Comparison of ENCODE assay signal across 35 cellular contexts in the genomic region with DNA sequence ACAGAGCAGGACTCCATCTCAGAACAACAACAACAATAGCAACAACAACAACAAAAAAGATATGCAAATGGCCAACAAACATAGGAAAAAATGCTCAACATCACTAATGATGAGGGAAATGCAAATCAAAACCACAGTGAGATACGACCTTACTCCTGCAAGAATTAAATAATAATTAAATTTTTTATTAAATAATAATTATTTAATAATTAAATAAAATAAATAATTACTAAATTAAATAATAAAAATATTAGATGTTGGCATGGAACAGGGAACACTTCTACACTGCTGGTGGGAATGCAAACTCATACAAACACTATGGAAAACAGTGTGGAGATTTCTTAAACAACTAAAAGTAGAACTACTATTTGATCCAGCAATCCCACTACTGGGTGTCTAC.
"Had no signal": no experiment of that assay in that cellular context is flagged by ENCODE, and none has a peak within 500 bp of the region (broad histone marks: within the 10 kb centered on the region; RNA-seq: fewer than 3 reads in every experiment).

No MANE protein-coding gene starts in this region.

- H3K4me1 Mint-ChIP-seq: activated naive CD4-positive, alpha-beta T cell treated with anti-CD3 and anti-CD28 coated beads, Interleukin-2, amount 10 ng/mL, durations not matched to agents 7 days and 5 days; activated naive CD4-positive, alpha-beta T cell treated with anti-CD3 and anti-CD28 coated beads, Interleukin-2, amount 50 U/mL, for 24 hours; activated naive CD8-positive, alpha-beta T cell treated with anti-CD3 and anti-CD28 coated beads for 36 hours; activated naive CD8-positive, alpha-beta T cell treated with anti-CD3 and anti-CD28 coated beads, Interleukin-2, amount 10 ng/mL, durations not matched to agents 7 days and 5 days; activated naive CD8-positive, alpha-beta T cell treated with anti-CD3 and anti-CD28 coated beads, Interleukin-2, amount 50 U/mL, for 24 hours; activated T-helper 17 cell treated with anti-CD3 and anti-CD28 coated beads, Interleukin-2, amount 50 U/mL, for 72 hours; brain; central memory CD8-positive, alpha-beta T cell had no signal

- DNase-seq: activated effector memory CD4-positive, alpha-beta T cell treated with anti-CD3 and anti-CD28 coated beads, Interleukin-2, amount 50 U/mL, for 16 hours; activated effector memory CD4-positive, alpha-beta T cell treated with Interleukin-2 at 50 U/mL for 16 hours; activated gamma-delta T cell; activated gamma-delta T cell treated with Interleukin-2 at 50 U/mL for 16 hours; activated naive CD4-positive, alpha-beta T cell; activated naive CD4-positive, alpha-beta T cell treated with anti-CD3 and anti-CD28 coated beads for 36 hours; activated naive CD4-positive, alpha-beta T cell treated with anti-CD3 and anti-CD28 coated beads, Interleukin-2, amount 10 ng/mL, durations not matched to agents 7 days and 5 days; activated naive CD4-positive, alpha-beta T cell treated with anti-CD3 and anti-CD28 coated beads, Interleukin-2, amount 50 U/mL, for 16 hours; activated naive CD4-positive, alpha-beta T cell treated with Interleukin-2 at 50 U/mL for 16 hours; activated naive CD8-positive, alpha-beta T cell treated with anti-CD3 and anti-CD28 coated beads for 36 hours; activated naive CD8-positive, alpha-beta T cell treated with anti-CD3 and anti-CD28 coated beads, Interleukin-2, amount 10 ng/mL, durations not matched to agents 7 days and 5 days; activated naive CD8-positive, alpha-beta T cell treated with anti-CD3 and anti-CD28 coated beads, Interleukin-2, amount 50 U/mL, for 24 hours; activated T-cell treated with anti-CD3 and anti-CD28 coated beads, Interleukin-2, amount 50 U/mL, for 4 hours; activated T-cell treated with anti-CD3 and anti-CD28 coated beads, Interleukin-2, amount 50 U/mL, for 48 hours; activated T-cell treated with anti-CD3 and anti-CD28 coated beads, Interleukin-2, amount 50 U/mL, for 72 hours; adrenal gland; amniotic stem cell; amygdala; anterior cingulate cortex; aorta; body of pancreas; brain microvascular endothelial cell; caudate nucleus; central memory CD4-positive, alpha-beta T cell; cerebellar nuclear complex had no signal

- H3K9me3 Mint-ChIP-seq: activated naive CD4-positive, alpha-beta T cell treated with anti-CD3 and anti-CD28 coated beads for 36 hours; activated naive CD4-positive, alpha-beta T cell treated with anti-CD3 and anti-CD28 coated beads, Interleukin-2, amount 10 ng/mL, durations not matched to agents 7 days and 5 days; activated naive CD4-positive, alpha-beta T cell treated with anti-CD3 and anti-CD28 coated beads, Interleukin-2, amount 50 U/mL, for 24 hours; activated naive CD8-positive, alpha-beta T cell treated with anti-CD3 and anti-CD28 coated beads, Interleukin-2, amount 50 U/mL, for 24 hours; activated T-cell treated with anti-CD3 and anti-CD28 coated beads, Interleukin-2, amount 50 U/mL, for 4 hours; activated T-helper 1 cell treated with anti-CD3 and anti-CD28 coated beads, Interleukin-12 subunit alpha, Interleukin-12 subunit beta, Interleukin-2, Interleukin-4 antibody, amounts not matched to agents 30 ng/mL and 10 ng/mL and 1 ng/mL, durations not matched to agents 14 hours and 24 hours and 36 hours; activated T-helper 17 cell treated with anti-CD3 and anti-CD28 coated beads, Interleukin-2, amount 50 U/mL, for 72 hours; activated T-helper 2 cell treated with anti-CD3 and anti-CD28 coated beads, Interferon-gamma antibody, Interleukin-2, Interleukin-4, amounts not matched to agents 10 μg/mL and 5 μg/mL and 100 μg/mL, durations not matched to agents 14 hours and 24 hours and 36 hours; central memory CD8-positive, alpha-beta T cell had no signal

- H3K27ac Mint-ChIP-seq: activated naive CD4-positive, alpha-beta T cell treated with anti-CD3 and anti-CD28 coated beads for 36 hours; activated naive CD4-positive, alpha-beta T cell treated with anti-CD3 and anti-CD28 coated beads, Interleukin-2, amount 10 ng/mL, durations not matched to agents 7 days and 5 days; activated naive CD4-positive, alpha-beta T cell treated with anti-CD3 and anti-CD28 coated beads, Interleukin-2, amount 50 U/mL, for 24 hours; activated naive CD4-positive, alpha-beta T cell treated with anti-CD3 and anti-CD28 coated beads, Interleukin-2, amount 50 U/mL, for 72 hours; activated naive CD8-positive, alpha-beta T cell; activated naive CD8-positive, alpha-beta T cell treated with anti-CD3 and anti-CD28 coated beads for 36 hours; activated naive CD8-positive, alpha-beta T cell treated with anti-CD3 and anti-CD28 coated beads, Interleukin-2, amount 10 ng/mL, durations not matched to agents 7 days and 5 days; activated naive CD8-positive, alpha-beta T cell treated with anti-CD3 and anti-CD28 coated beads, Interleukin-2, amount 50 U/mL, for 24 hours; activated T-cell treated with anti-CD3 and anti-CD28 coated beads, Interleukin-2, amount 50 U/mL, for 72 hours; activated T-helper 1 cell treated with anti-CD3 and anti-CD28 coated beads, Interleukin-12 subunit alpha, Interleukin-12 subunit beta, Interleukin-2, Interleukin-4 antibody, amounts not matched to agents 30 ng/mL and 10 ng/mL and 1 ng/mL, durations not matched to agents 14 hours and 24 hours and 36 hours; activated T-helper 17 cell treated with anti-CD3 and anti-CD28 coated beads, Interleukin-2, amount 50 U/mL, for 72 hours; activated T-helper 2 cell treated with anti-CD3 and anti-CD28 coated beads, Interferon-gamma antibody, Interleukin-2, Interleukin-4, amounts not matched to agents 10 μg/mL and 5 μg/mL and 100 μg/mL, durations not matched to agents 14 hours and 24 hours and 36 hours; brain had no signal

- FAIRE-seq: astrocyte, bronchial epithelial cell had no signal

- H3K36me3 Mint-ChIP-seq: activated naive CD4-positive, alpha-beta T cell treated with anti-CD3 and anti-CD28 coated beads, Interleukin-2, amount 10 ng/mL, durations not matched to agents 7 days and 5 days; activated naive CD4-positive, alpha-beta T cell treated with anti-CD3 and anti-CD28 coated beads, Interleukin-2, amount 50 U/mL, for 24 hours; activated naive CD4-positive, alpha-beta T cell treated with anti-CD3 and anti-CD28 coated beads, Interleukin-2, amount 50 U/mL, for 72 hours; activated naive CD8-positive, alpha-beta T cell treated with anti-CD3 and anti-CD28 coated beads for 36 hours; activated naive CD8-positive, alpha-beta T cell treated with anti-CD3 and anti-CD28 coated beads, Interleukin-2, amount 10 ng/mL, durations not matched to agents 7 days and 5 days; brain had no signal

- H3K4me3 Mint-ChIP-seq: activated naive CD4-positive, alpha-beta T cell treated with anti-CD3 and anti-CD28 coated beads for 36 hours; activated naive CD4-positive, alpha-beta T cell treated with anti-CD3 and anti-CD28 coated beads, Interleukin-2, amount 10 ng/mL, durations not matched to agents 7 days and 5 days; activated naive CD4-positive, alpha-beta T cell treated with anti-CD3 and anti-CD28 coated beads, Interleukin-2, amount 50 U/mL, for 24 hours; activated naive CD8-positive, alpha-beta T cell; activated naive CD8-positive, alpha-beta T cell treated with anti-CD3 and anti-CD28 coated beads for 36 hours; activated naive CD8-positive, alpha-beta T cell treated with anti-CD3 and anti-CD28 coated beads, Interleukin-2, amount 10 ng/mL, durations not matched to agents 7 days and 5 days; activated naive CD8-positive, alpha-beta T cell treated with anti-CD3 and anti-CD28 coated beads, Interleukin-2, amount 50 U/mL, for 24 hours; activated T-cell treated with anti-CD3 and anti-CD28 coated beads, Interleukin-2, amount 50 U/mL, for 4 hours; activated T-cell treated with anti-CD3 and anti-CD28 coated beads, Interleukin-2, amount 50 U/mL, for 72 hours; activated T-helper 1 cell treated with anti-CD3 and anti-CD28 coated beads, Interleukin-12 subunit alpha, Interleukin-12 subunit beta, Interleukin-2, Interleukin-4 antibody, amounts not matched to agents 30 ng/mL and 10 ng/mL and 1 ng/mL, durations not matched to agents 14 hours and 24 hours and 36 hours; activated T-helper 17 cell treated with anti-CD3 and anti-CD28 coated beads, Interleukin-2, amount 50 U/mL, for 72 hours; brain; central memory CD8-positive, alpha-beta T cell had no signal

- ATAC-seq: activated naive CD4-positive, alpha-beta T cell treated with anti-CD3 and anti-CD28 coated beads, Interleukin-2, amount 50 U/mL, for 72 hours; activated naive CD8-positive, alpha-beta T cell treated with anti-CD3 and anti-CD28 coated beads, Interleukin-2, amount 50 U/mL, for 24 hours; activated T-cell treated with anti-CD3 and anti-CD28 coated beads, Interleukin-2, amount 50 U/mL, for 4 hours; activated T-cell treated with anti-CD3 and anti-CD28 coated beads, Interleukin-2, amount 50 U/mL, for 72 hours; activated T-helper 17 cell treated with anti-CD3 and anti-CD28 coated beads, Interleukin-2, amount 50 U/mL, for 72 hours; body of pancreas had no signal

- H3K27me3 Mint-ChIP-seq: activated naive CD4-positive, alpha-beta T cell treated with anti-CD3 and anti-CD28 coated beads, Interleukin-2, amount 10 ng/mL, durations not matched to agents 7 days and 5 days; activated naive CD4-positive, alpha-beta T cell treated with anti-CD3 and anti-CD28 coated beads, Interleukin-2, amount 50 U/mL, for 24 hours; activated naive CD8-positive, alpha-beta T cell; activated naive CD8-positive, alpha-beta T cell treated with anti-CD3 and anti-CD28 coated beads for 36 hours; activated naive CD8-positive, alpha-beta T cell treated with anti-CD3 and anti-CD28 coated beads, Interleukin-2, amount 10 ng/mL, durations not matched to agents 7 days and 5 days; activated naive CD8-positive, alpha-beta T cell treated with anti-CD3 and anti-CD28 coated beads, Interleukin-2, amount 50 U/mL, for 24 hours; activated T-helper 17 cell treated with anti-CD3 and anti-CD28 coated beads, Interleukin-2, amount 50 U/mL, for 72 hours; brain; central memory CD8-positive, alpha-beta T cell had no signal
